ENCODE assay signal across 20 cellular contexts in the genomic region with DNA sequence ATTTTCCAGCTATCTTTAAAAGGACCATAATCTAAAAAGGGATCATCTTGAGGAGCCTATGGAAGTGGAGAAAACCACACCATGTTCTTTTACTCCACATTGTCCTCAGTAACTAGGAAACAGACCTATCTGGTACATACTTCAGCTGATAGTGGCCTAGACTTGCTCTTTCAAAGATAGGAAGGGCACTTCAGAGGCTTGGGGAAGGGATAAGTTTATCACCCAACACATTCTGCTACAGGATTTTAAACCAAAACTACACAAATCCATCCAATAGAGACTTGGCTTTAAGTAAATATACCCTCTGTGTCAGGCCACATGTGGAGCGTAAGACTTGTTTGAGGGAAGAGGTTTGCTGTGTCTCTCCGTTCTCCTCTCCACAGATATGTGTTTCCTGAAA. TPM values are rescaled to one million over a fixed set of nuclear protein-coding genes. Genes with fewer than 3 reads are reported as not detected.
DNase-seq lines count a peak whose midpoint lies in the region; ATAC-seq, FAIRE-seq and TF ChIP-seq lines count a peak whose summit lies in the region.
"Had no signal": no experiment of that assay in that cellular context is flagged by ENCODE, and none has a peak within 500 bp of the region (broad histone marks: within the 10 kb centered on the region; RNA-seq: fewer than 3 reads in every experiment).

No MANE protein-coding gene starts in this region.

- no peak overlapping the region for H3K56ac ChIP-seq in H1 (replicated peaks; ENCODE audit: insufficient read length, low read depth, low read length)

- H3F3A ChIP-seq in neural progenitor cell (ENCODE audit: low read depth) = no peaks in the 10 kb centered on the region

- H3K9me3 Mint-ChIP-seq in neural progenitor cell (peaks cover 16% of the 10 kb centered on the region), nephron progenitor cell (peaks cover 7% of the 10 kb centered on the region)
- H3K9me3 Mint-ChIP-seq in stimulated activated memory B cell treated with anti-CD40 and anti-IgM and Interleukin-4, amounts not matched to agents 10 μg/mL and 1 μg/mL and 100 μg/mL, for 72 hours = no peaks in the 10 kb centered on the region
- H3K9me3 Mint-ChIP-seq: CD4-positive, alpha-beta T cell; HFFc6 had no signal

- peaks cover 24% of the 10 kb centered on the region for H3K4me1 Mint-ChIP-seq in neural progenitor cell
- no peaks in the 10 kb centered on the region for H3K4me1 Mint-ChIP-seq in stimulated activated memory B cell treated with anti-CD40 and anti-IgM and Interleukin-4, amounts not matched to agents 10 μg/mL and 1 μg/mL and 100 μg/mL, for 72 hours
- no peaks in the 10 kb centered on the region for H3K4me1 Mint-ChIP-seq in nephron progenitor cell

- H3K79me1 ChIP-seq in H1 (ENCODE audit: low read depth, low read length) = no peaks in the 10 kb centered on the region

- H3K9me3 ChIP-seq in Panc1 (ENCODE audit: control insufficient read depth, insufficient read depth, low read depth, low read length) (no peaks in the 10 kb centered on the region), H1 (ENCODE audit: insufficient read depth in 2 of 2, low read depth in 1 of 2, low read length in 1 of 2) (peaks cover 0 to 9% of the 10 kb centered on the region in 2 experiments; a peak in 2 of 4 replicates), neural progenitor cell (ENCODE audit: low read depth) (no peaks in the 10 kb centered on the region)
- H3K9me3 ChIP-seq: BE2C had no signal

- H4K8ac ChIP-seq in H1 (ENCODE audit: extremely low read depth, insufficient read depth, low read length) = no peak overlapping the region

- no peak for TF ChIP-seq EP300 in H1 (IDR thresholded peaks at IDR 0.05; ENCODE audit: borderline replicate concordance in 1 of 2, low read depth in 2 of 2, low read length in 2 of 2)

- H3K9ac ChIP-seq in H1 (replicated peaks in 1 of 4; ENCODE audit: extremely low read depth in 1 of 4, low read depth in 3 of 4, low read length in 3 of 4) (no peak overlapping the region), neural progenitor cell (no peak overlapping the region)
- H3K9ac ChIP-seq: KMS-11 had no signal

- no peak overlapping the region for H2BK15ac ChIP-seq in H1 (ENCODE audit: low read length)

- H4K91ac ChIP-seq in H1 (replicated peaks; ENCODE audit: insufficient read length, low read length) = no peak overlapping the region

- intact Hi-C loops in Panc1 (cut with micrococcal nuclease; ENCODE audit: unreplicated experiment) = no loop called here

- H3K27me3 ChIP-seq in Panc1 (ENCODE audit: control insufficient read depth, insufficient read depth, low read length) = no peaks in the 10 kb centered on the region
- no peaks in the 10 kb centered on the region for H3K27me3 ChIP-seq in H1 (replicated peaks in 1 of 4; ENCODE audit: control insufficient read depth in 3 of 4, extremely low read depth in 1 of 4, insufficient read depth in 3 of 4, low read length in 3 of 4)
- H3K27me3 ChIP-seq in neural progenitor cell = no peaks in the 10 kb centered on the region
- H3K27me3 ChIP-seq: BE2C had no signal

- H2AFZ ChIP-seq in H1 (ENCODE audit: low read length) (no peak overlapping the region), neural progenitor cell (replicated peaks) (no peak overlapping the region)

- peak; percentile 17 for DNase-seq in G401 (ENCODE audit: low spot score)
- no peak for DNase-seq in Panc1 (ENCODE audit: low read depth, low spot score)
- DNase-seq in H1 (ENCODE audit: low read depth in 1 of 2, low spot score in 2 of 2) = no peak
- no peak for DNase-seq in neural progenitor cell (ENCODE audit: low spot score)
- no peak for DNase-seq in LoVo (ENCODE audit: low spot score)
- DNase-seq in nephron progenitor cell = no peak
- DNase-seq: BE2C; CD4-positive, alpha-beta T cell; HFFc6; NCI-H1048; NCI-H1436 treated with DMSO at 0.1 percent for 48 hours; NCI-H2029; NCI-H2171; NCI-H446 treated with DMSO at 0.1 percent for 48 hours; Right ventricle myocardium superior had no signal

- H3K27ac ChIP-seq in Panc1 (ENCODE audit: low read length) (peak overlapping the region; percentile 11; the same call in 1 of the 2 replicates), H1 (ENCODE audit: low read depth, low read length) (no peak overlapping the region), neural progenitor cell (no peak overlapping the region)
- H3K27ac ChIP-seq: KMS-11 had no signal

- peak overlapping the region; percentile 86 for H3K27ac Mint-ChIP-seq in neural progenitor cell
- H3K27ac Mint-ChIP-seq in stimulated activated memory B cell treated with anti-CD40 and anti-IgM and Interleukin-4, amounts not matched to agents 10 μg/mL and 1 μg/mL and 100 μg/mL, for 72 hours = no peak overlapping the region
- H3K27ac Mint-ChIP-seq in nephron progenitor cell = no peak overlapping the region
- H3K27ac Mint-ChIP-seq: CD4-positive, alpha-beta T cell; HFFc6 had no signal

- TF ChIP-seq CTCF in Panc1 (IDR thresholded peaks at IDR 0.05) (no peak), H1 (IDR thresholded peaks at IDR 0.05; ENCODE audit: control extremely low read depth in 1 of 3, insufficient read depth in 1 of 3, low read depth in 1 of 3, low read length in 3 of 3) (no peak), neural progenitor cell (IDR thresholded peaks at IDR 0.05) (no peak), nephron progenitor cell (IDR thresholded peaks at IDR 0.05) (no peak)

- no peak overlapping the region for H3K4me3 ChIP-seq in Panc1 (ENCODE audit: low read depth in 2 of 2, low read length in 2 of 2)
- H3K4me3 ChIP-seq in H1 (ENCODE audit: extremely low read depth in 1 of 4, insufficient read depth in 2 of 4, low read depth in 3 of 4, low read length in 4 of 4) = no peak overlapping the region
- no peak overlapping the region for H3K4me3 ChIP-seq in neural progenitor cell

- H2BK12ac ChIP-seq in H1 (ENCODE audit: low read depth, low read length) = no peak overlapping the region

- no peak for TF ChIP-seq RAD21 in H1 (IDR thresholded peaks at IDR 0.05 in 1 of 2, conservative IDR thresholded peaks at IDR 0.05 in 1 of 2; ENCODE audit: low read depth in 2 of 2, low read length in 2 of 2)

- in situ Hi-C loops in G401 (cut with HindIII; ENCODE audit: low sequenced_read_pairs) = no loop called here
- in situ Hi-C loops in Panc1 (cut with HindIII; ENCODE audit: low pct_unique_long_range_greater_than_20kb, low sequenced_read_pairs) = no loop called here

- H4K20me1 ChIP-seq in H1 (replicated peaks in 1 of 2; ENCODE audit: control insufficient read depth in 1 of 2, insufficient read depth in 2 of 2, low read length in 2 of 2) (no peaks in the 10 kb centered on the region), neural progenitor cell (ENCODE audit: low read depth) (no peaks in the 10 kb centered on the region)

- peaks cover 5% of the 10 kb centered on the region; the same call in 1 of the 2 replicates for H3K4me1 ChIP-seq in Panc1 (ENCODE audit: control insufficient read depth, insufficient read depth, low read length)
- peaks cover 0 to 8% (median 0%) of the 10 kb centered on the region in 4 experiments; a peak in 2 of 7 replicates for H3K4me1 ChIP-seq in H1 (replicated peaks in 1 of 4; ENCODE audit: control insufficient read depth in 3 of 4, insufficient read depth in 4 of 4, low read length in 3 of 4)
- peaks cover under 1% of the 10 kb centered on the region for H3K4me1 ChIP-seq in neural progenitor cell

- no peak for FAIRE-seq in H1 (lab: Jason Lieb, UNC)
- FAIRE-seq: A204.1, D721Med, H54 had no signal

- H3K4me3 Mint-ChIP-seq in neural progenitor cell (no peak overlapping the region), nephron progenitor cell (no peak overlapping the region)
- no peak overlapping the region for H3K4me3 Mint-ChIP-seq in stimulated activated memory B cell treated with anti-CD40 and anti-IgM and Interleukin-4, amounts not matched to agents 10 μg/mL and 1 μg/mL and 100 μg/mL, for 72 hours
- H3K4me3 Mint-ChIP-seq: CD4-positive, alpha-beta T cell; HFFc6 had no signal

- H3K79me2 ChIP-seq in H1 (ENCODE audit: control insufficient read depth in 1 of 2, insufficient read depth in 2 of 2, low read length in 2 of 2) (no peaks in the 10 kb centered on the region), neural progenitor cell (ENCODE audit: low read depth) (no peaks in the 10 kb centered on the region)

- WGBS in H1 (ENCODE audit: extremely low coverage in 1 of 2, insufficient coverage in 1 of 2, insufficient read length in 1 of 2, insufficient replicate concordance in 2 of 2, low coverage in 1 of 2, low lambda C conversion rate in 2 of 2, missing lambda C conversion rate in 1 of 2), 2 experiments = 96% methylated on average over 2 of the region's 2 CpGs; no CpG with 5 or more reads in 1 of the 2 experiments

- no peak overlapping the region for H2BK5ac ChIP-seq in H1 (ENCODE audit: low read depth, low read length)

- H3K27me3 Mint-ChIP-seq in neural progenitor cell (ENCODE audit: insufficient read depth, low read depth) (no peaks in the 10 kb centered on the region), nephron progenitor cell (ENCODE audit: low read depth, poor library complexity) (no peaks in the 10 kb centered on the region)
- no peaks in the 10 kb centered on the region for H3K27me3 Mint-ChIP-seq in stimulated activated memory B cell treated with anti-CD40 and anti-IgM and Interleukin-4, amounts not matched to agents 10 μg/mL and 1 μg/mL and 100 μg/mL, for 72 hours

- H3K36me3 ChIP-seq in Panc1 (ENCODE audit: control insufficient read depth, insufficient read depth, low read length) = no peaks in the 10 kb centered on the region
- H3K36me3 ChIP-seq in H1 (ENCODE audit: control insufficient read depth in 2 of 4, insufficient read depth in 4 of 4, low read length in 3 of 4) = peaks cover 0 to 10% (median 2%) of the 10 kb centered on the region in 4 experiments; a peak in 3 of 8 replicates
- H3K36me3 ChIP-seq in neural progenitor cell = no peaks in the 10 kb centered on the region
- H3K36me3 ChIP-seq: BE2C had no signal

- H3K23me2 ChIP-seq in H1 (ENCODE audit: low read depth, low read length) = no peaks in the 10 kb centered on the region

- TF ChIP-seq POLR2A in H1 (IDR thresholded peaks at IDR 0.05; ENCODE audit: control extremely low read depth in 1 of 2, low read depth in 2 of 2, low read length in 2 of 2) = peak in 1 of 2 experiments; percentile 40; a peak in 1 of 3 replicates

- no peak overlapping the region for H2BK120ac ChIP-seq in H1 (replicated peaks; ENCODE audit: low read depth, low read length)

- no peak overlapping the region for H3K23ac ChIP-seq in H1 (ENCODE audit: insufficient read length)

- no peak overlapping the region for H3K14ac ChIP-seq in H1 (ENCODE audit: insufficient read length)

- H3K4me2 ChIP-seq in H1 (ENCODE audit: insufficient read depth in 1 of 2, low read depth in 2 of 2, low read length in 2 of 2) = no peak overlapping the region
- H3K4me2 ChIP-seq in neural progenitor cell = no peak overlapping the region
- H3K4me2 ChIP-seq: KMS-11 had no signal

- BruUV-seq in Panc1 (replicated peaks; lab: Mats Ljungman, UMichigan) = no TSS peak

- ATAC-seq in Panc1 = peak; percentile 43; the same call in 1 of the 2 replicates
- ATAC-seq in stimulated activated memory B cell treated with anti-CD40 and anti-IgM and Interleukin-4, amounts not matched to agents 10 μg/mL and 1 μg/mL and 100 μg/mL, for 72 hours = no peak

- no peak overlapping the region for H3K18ac ChIP-seq in H1 (ENCODE audit: extremely low read depth, low read length)

- H2BK20ac ChIP-seq in H1 (ENCODE audit: low read length) = no peak overlapping the region

- H3K36me3 Mint-ChIP-seq in neural progenitor cell (peaks cover 3% of the 10 kb centered on the region), nephron progenitor cell (ENCODE audit: low read depth) (peaks cover 4% of the 10 kb centered on the region)
- peaks cover 11% of the 10 kb centered on the region for H3K36me3 Mint-ChIP-seq in stimulated activated memory B cell treated with anti-CD40 and anti-IgM and Interleukin-4, amounts not matched to agents 10 μg/mL and 1 μg/mL and 100 μg/mL, for 72 hours

- POLR2A ChIA-PET in Panc1 (lab: Charles Lee) = no interaction called here
- POLR2A ChIA-PET in H1 (lab: Charles Lee; ENCODE audit: partially characterized antibody) = interaction anchor here (1.4 to 1.6 kb wide), 2 partner anchors 10 to 11 kb away, joined by 3 to 5 read pairs; no protein-coding TSS in a partner anchor

- H2AK5ac ChIP-seq in H1 (ENCODE audit: low read depth, low read length) = no peak overlapping the region

- CTCF ChIA-PET in Panc1 (lab: Charles Lee) (no interaction called here), H1 (lab: Charles Lee; ENCODE audit: partially characterized antibody) (interaction anchor here (1.2 kb wide), 1 partner anchor 66 kb away, joined by 3 read pairs; no protein-coding TSS in a partner anchor)

- no peak overlapping the region for H4K5ac ChIP-seq in H1 (ENCODE audit: insufficient read length, low read depth, low read length)

- H3K4ac ChIP-seq in H1 (replicated peaks; ENCODE audit: insufficient read length, low read depth, low read length) = no peak overlapping the region

RNA-seq across cellular contexts. Expression of a gene that starts 35.4 kb away (rescaled TPM):
- 93.2 and 119 TPM in 2 replicates for total RNA-seq in G401 (2014; rRNA removed; shearing (Covaris generic))
- 5.8 TPM for total RNA-seq in Panc1 (2021; ENCODE audit: unreplicated experiment)
- 15.2 TPM for polyA plus RNA-seq in Panc1 (2012; ENCODE audit: insufficient read length)
- total RNA-seq in H1 (2021; fragmentation: NEBNext Ultra II Directional; extraction: Animal tissue kit (Norgen Biotek cat#: 25700)) = 2.1 and 2.6 TPM in 2 replicates
- 0.32 and 0.46 TPM in 2 replicates for polyA plus RNA-seq in H1 (2011; rRNA removed)
- 0.97 TPM for polyA plus RNA-seq in H1 (2011; cell fraction: cytosol; rRNA removed)
- polyA plus RNA-seq in H1 (2011; cell fraction: nucleus; rRNA removed) = 1.0 TPM
- polyA plus RNA-seq in H1 (2012, experiment 1 of 2) = 0.78 to 2.9 TPM (median 1.2 TPM) in 4 replicates
- not detected for polyA plus RNA-seq in H1 (2012, experiment 2 of 2)
- polyA plus RNA-seq in H1 (2013, experiment 1 of 2) = 3.0 TPM
- 3.2 TPM for polyA plus RNA-seq in H1 (2013, experiment 2 of 2)
- 1.5 TPM in 2 replicates for polyA minus RNA-seq in H1 (2011; rRNA and poly(A)+ RNA removed)
- polyA minus RNA-seq in H1 (2011; cell fraction: cytosol; rRNA and poly(A)+ RNA removed) = not detected
- polyA minus RNA-seq in H1 (2011; cell fraction: nucleus; rRNA and poly(A)+ RNA removed) = 5.9 TPM
- total RNA-seq in neural progenitor cell (ENCODE audit: low replicate concordance) = 0.90 TPM in 1 of 2 replicates, not detected in the other
- total RNA-seq: CD4-positive, alpha-beta T cell; HFFc6 had no signal

RNA-seq across cellular contexts. Expression of a gene that starts 56.8 kb away (rescaled TPM):
- 110 and 126 TPM in 2 replicates for total RNA-seq in G401 (2014; rRNA removed; shearing (Covaris generic))
- total RNA-seq in Panc1 (2021; ENCODE audit: unreplicated experiment) (68.0 TPM), neural progenitor cell (ENCODE audit: low replicate concordance) (24.4 and 32.3 TPM in 2 replicates)
- polyA plus RNA-seq in Panc1 (2012; ENCODE audit: insufficient read length) = 62.2 TPM
- total RNA-seq in H1 (2021; fragmentation: NEBNext Ultra II Directional; extraction: Animal tissue kit (Norgen Biotek cat#: 25700)) = 42.8 and 48.7 TPM in 2 replicates
- 23.7 and 24.0 TPM in 2 replicates for polyA plus RNA-seq in H1 (2011; rRNA removed)
- 32.5 TPM for polyA plus RNA-seq in H1 (2011; cell fraction: cytosol; rRNA removed)
- 22.5 TPM for polyA plus RNA-seq in H1 (2011; cell fraction: nucleus; rRNA removed)
- 32.6 to 41.2 TPM (median 36.7 TPM) in 4 replicates for polyA plus RNA-seq in H1 (2012, experiment 1 of 2)
- 5.4 TPM for polyA plus RNA-seq in H1 (2012, experiment 2 of 2)
- polyA plus RNA-seq in H1 (2013, experiment 1 of 2) = 24.1 TPM
- polyA plus RNA-seq in H1 (2013, experiment 2 of 2) = 23.6 TPM
- 50.7 and 61.1 TPM in 2 replicates for polyA minus RNA-seq in H1 (2011; rRNA and poly(A)+ RNA removed)
- 27.6 TPM for polyA minus RNA-seq in H1 (2011; cell fraction: cytosol; rRNA and poly(A)+ RNA removed)
- polyA minus RNA-seq in H1 (2011; cell fraction: nucleus; rRNA and poly(A)+ RNA removed) = 38.2 TPM

Comparison
In these comparisons a context has a peak if more than half of its experiments do, and no peak if none do; other contexts are left out.
1. RNA of a gene that starts 35.4 kb away (total RNA-seq): 93.2 to 119 TPM in G401; 5.8 TPM in Panc1 (single experiment), 2.1 to 2.6 TPM in H1 and 0.90 TPM in neural progenitor cell; every median in the first group is over 10 times any median in the second.